Comparison of ENCODE assay signal across 10 cellular contexts in the genomic region with DNA sequence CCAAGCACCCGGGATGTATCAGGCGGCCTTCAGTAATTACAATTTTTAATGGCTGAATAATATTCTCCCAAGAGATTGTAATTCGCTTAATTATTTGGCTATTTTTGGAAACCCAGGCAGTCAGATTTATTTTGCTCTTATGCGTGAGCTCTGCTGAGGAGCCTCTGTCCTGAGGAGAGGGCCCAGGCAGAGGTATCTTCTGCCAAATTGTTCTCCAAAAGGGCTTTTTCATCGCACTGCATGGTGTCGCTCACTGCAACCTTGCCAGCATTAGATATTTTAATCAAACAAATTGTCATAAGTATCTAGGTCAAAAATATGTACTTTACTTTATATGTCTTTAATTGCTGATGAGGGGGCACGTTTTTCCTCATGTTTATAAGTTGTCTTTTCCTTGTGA. TPM values are rescaled to one million over a fixed set of nuclear protein-coding genes. Genes with fewer than 3 reads are reported as not detected.
"Had no signal": no experiment of that assay in that cellular context is flagged by ENCODE, and none has a peak within 500 bp of the region (broad histone marks: within the 10 kb centered on the region; RNA-seq: fewer than 3 reads in every experiment).

No MANE protein-coding gene starts in this region.

- H3K4me3 ChIP-seq: GM23248, HAP-1, K562 had no signal

- H3K36me3 ChIP-seq: HAP-1 had no signal

- ATAC-seq: HCT116, K562 had no signal

- H3K4me1 ChIP-seq: HAP-1 had no signal

- H3K27ac ChIP-seq: GM23248 had no signal

- H3K9me3 ChIP-seq: HAP-1 had no signal

- DNase-seq: GM23248, GOT3, H7, HFFc6, IMR-90 had no signal

- H2AFZ ChIP-seq: GM23248 had no signal

RNA-seq across cellular contexts. Expression of gene ATP2B3, which starts 5.8 kb away (rescaled TPM):
- total RNA-seq: GM23248, H4, H7, HFFc6, HT-29, K562 had no signal

RNA-seq across cellular contexts. Expression of gene BGN, which starts 28.5 kb away (rescaled TPM):
- total RNA-seq: H4 had no signal
